ENCODE assay signal across 23 cellular contexts in genomic region chr7:147048864-147049263, GRCh38.
"Had no signal": no experiment of that assay in that cellular context is flagged by ENCODE, and none has a peak within 500 bp of the region (broad histone marks: within the 10 kb centered on the region; RNA-seq: fewer than 3 reads in every experiment).

No MANE protein-coding gene starts in this region.

- H3K27ac ChIP-seq: colonic mucosa, epithelial cell of prostate, esophagus squamous epithelium, gastrocnemius medialis, heart right ventricle, left lung, lower lobe of right lung had no signal

- H3K36me3 ChIP-seq: colonic mucosa, esophagus squamous epithelium, gastrocnemius medialis, heart right ventricle, left lung, lower lobe of right lung had no signal

- H3K4me3 ChIP-seq: colonic mucosa, esophagus squamous epithelium, gastrocnemius medialis, heart right ventricle, left lung, lower lobe of right lung, mucosa of descending colon had no signal

- ATAC-seq: effector memory CD8-positive, alpha-beta T cell; esophagus mucosa; gastrocnemius medialis; heart right ventricle; left cardiac atrium; left lung; left ventricle myocardium superior; lower lobe of right lung; mucosa of descending colon had no signal

- H3K4me1 ChIP-seq: colonic mucosa, esophagus squamous epithelium, gastrocnemius medialis, heart right ventricle, left lung, lower lobe of right lung had no signal

- H3K9me3 ChIP-seq: gastrocnemius medialis, heart right ventricle, lower lobe of right lung had no signal

- DNase-seq: colonic mucosa; cortex of kidney; effector CD8-positive, alpha-beta T cell; effector memory CD8-positive, alpha-beta T cell; endodermal cell; erythroblast; esophagus squamous epithelium; foreskin fibroblast; foreskin melanocyte; gastrocnemius medialis; glutamatergic neuron; head of caudate nucleus; heart right ventricle; hippocampal formation; left cardiac atrium; left lung; left ventricle myocardium superior; lower lobe of right lung; mesenchymal stem cell; mucosa of descending colon; naive B cell had no signal

- H3K27me3 ChIP-seq: colonic mucosa, esophagus squamous epithelium, gastrocnemius medialis, heart right ventricle, left lung had no signal
